In the genomic region with DNA sequence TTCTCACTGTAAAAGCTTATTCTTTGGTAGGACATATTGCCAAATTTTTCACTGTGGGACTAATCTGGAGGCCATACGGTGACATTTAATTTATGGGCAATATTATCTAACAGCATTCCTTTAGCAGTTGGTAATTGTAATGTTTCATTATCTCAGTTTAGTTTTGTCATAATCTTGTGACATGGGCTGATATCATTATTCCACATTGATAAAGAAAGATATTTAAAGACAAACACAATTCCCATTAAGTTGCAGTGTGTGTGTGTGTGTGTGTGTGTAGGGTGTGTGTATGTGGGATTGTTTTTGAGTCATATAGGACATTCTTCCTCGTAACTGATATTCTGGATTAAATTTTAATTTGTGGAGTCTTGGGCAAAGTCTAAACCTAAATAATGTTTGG, we compare ENCODE assay signal across 21 cellular contexts.
"Had no signal": no experiment of that assay in that cellular context is flagged by ENCODE, and none has a peak within 500 bp of the region (broad histone marks: within the 10 kb centered on the region; RNA-seq: fewer than 3 reads in every experiment).

No MANE protein-coding gene starts in this region.

- H3K4me3 ChIP-seq: MG63, SJSA1, SK-N-MC had no signal

- H3K36me3 ChIP-seq: MG63, SJSA1 had no signal

- DNase-seq: IMR-90, Karpas-422, KG1, MG63, NCI-H1092, NCI-H1436, NCI-H187, NCI-H2029, NCI-H2081 treated with DMSO at 0.1 percent for 48 hours, NCI-H2171, NCI-H226, NCI-H446, NCI-H510A, NCI-H524 treated with DMSO at 0.1 percent for 48 hours, NCI-H774, Right ventricle myocardium superior, RPMI8226, SIG-M5 had no signal

- H3K27ac ChIP-seq: SJSA1, SK-N-MC had no signal

- H3K4me1 ChIP-seq: SJSA1 had no signal

- H3K27me3 ChIP-seq: MG63, SJSA1 had no signal

- H3K9me3 ChIP-seq: MG63, SJSA1 had no signal

- ATAC-seq: HepG2 had no signal
